ENCODE assay signal across 10 cellular contexts in genomic region chr7:151271699-151272355, GRCh38. TPM values are rescaled to one million over a fixed set of nuclear protein-coding genes. Genes with fewer than 3 reads are reported as not detected.
DNase-seq lines count a peak whose midpoint lies in the region; ATAC-seq and TF ChIP-seq lines count a peak whose summit lies in the region.
"Had no signal": no experiment of that assay in that cellular context is flagged by ENCODE, and none has a peak within 500 bp of the region (broad histone marks: within the 10 kb centered on the region; RNA-seq: fewer than 3 reads in every experiment).

No MANE protein-coding gene starts in this region.

- peak overlapping the region; percentile 5 for H3K27ac ChIP-seq in substantia nigra (ENCODE audit: low read depth, low read length, poor library complexity, severe bottlenecking)
- H3K27ac ChIP-seq in PC-3 (ENCODE audit: low read length): no peak overlapping the region

- H3K36me3 ChIP-seq in PC-3 (ENCODE audit: low read depth, low read length): no peaks in the 10 kb centered on the region

- ATAC-seq in T-helper 17 cell: peak; percentile 39
- peak; percentile 73 for ATAC-seq in left lobe of liver
- ATAC-seq in GM18519 (IDR thresholded peaks at IDR 0.05; ENCODE audit: low FRiP score, unreplicated experiment): no peak
- no peak for ATAC-seq in HG03045 (IDR thresholded peaks at IDR 0.05; ENCODE audit: unreplicated experiment)
- ATAC-seq in PC-3: no peak
- ATAC-seq in HG03354 (IDR thresholded peaks at IDR 0.05; ENCODE audit: poor library complexity, severe bottlenecking, unreplicated experiment): no peak

- intact Hi-C loops in PC-3 (cut with micrococcal nuclease): no loop called here

- no peak overlapping the region for H3K9ac ChIP-seq in PC-3 (ENCODE audit: low read length)

- H3K4me3 Mint-ChIP-seq in T-helper 17 cell: no peak overlapping the region

- POLR2A ChIA-PET in PC-3 (lab: Charles Lee; ENCODE audit: unreplicated experiment): no interaction called here

- H3K27me3 ChIP-seq in PC-3 (ENCODE audit: low read length): no peaks in the 10 kb centered on the region

- peak overlapping the region; percentile 60 for H3K27ac Mint-ChIP-seq in T-helper 17 cell

- no TSS peak for BruUV-seq in PC-3 (replicated peaks; lab: Mats Ljungman, UMichigan)

- H3K9me2 ChIP-seq in PC-3 (replicated peaks; ENCODE audit: low read length): no peaks in the 10 kb centered on the region

- no peaks in the 10 kb centered on the region for H4K20me1 ChIP-seq in PC-3 (ENCODE audit: low read length)

- no peaks in the 10 kb centered on the region for H3K27me3 Mint-ChIP-seq in T-helper 17 cell

- H3K36me3 Mint-ChIP-seq in T-helper 17 cell (ENCODE audit: low read depth): peaks cover 2% of the 10 kb centered on the region

- H3K4me1 Mint-ChIP-seq in T-helper 17 cell: peaks cover 32% of the 10 kb centered on the region

- H2AFZ ChIP-seq in PC-3 (ENCODE audit: low read length): no peak overlapping the region

- no peaks in the 10 kb centered on the region for H3K79me2 ChIP-seq in PC-3 (ENCODE audit: low read length)

- CTCF ChIA-PET in PC-3 (lab: Charles Lee): no interaction called here

- H3K4me1 ChIP-seq in PC-3 (ENCODE audit: insufficient read depth, low read length): no peaks in the 10 kb centered on the region

- DNase-seq in HuH-7 (ENCODE audit: low spot score): peak; percentile 85
- no peak for DNase-seq in T-helper 17 cell
- no peak for DNase-seq in left lobe of liver (ENCODE audit: low spot score)
- DNase-seq in substantia nigra (lab: John Stamatoyannopoulos, UW): peak in 3 of 49 donors; percentile 14 to 30 (median 28)
- no peak for DNase-seq in PC-3
- DNase-seq: NCI-H187, T1000 had no signal

- no peak for TF ChIP-seq CTCF in PC-3 (conservative IDR thresholded peaks at IDR 0.05; ENCODE audit: low read depth, low read length)

- no peak overlapping the region for H3K4me2 ChIP-seq in PC-3 (ENCODE audit: low read length)

- H3K4me3 ChIP-seq in PC-3 (ENCODE audit: low read length): no peak overlapping the region

- no peaks in the 10 kb centered on the region for H3K9me3 ChIP-seq in T-helper 17 cell (ENCODE audit: control insufficient read depth, low read length, poor library complexity, severe bottlenecking)
- no peaks in the 10 kb centered on the region for H3K9me3 ChIP-seq in PC-3 (ENCODE audit: low read length)

- H3F3A ChIP-seq in PC-3 (ENCODE audit: low read length, unreplicated experiment): no peaks in the 10 kb centered on the region

RNA-seq across cellular contexts. Expression of gene SMARCD3, which starts 23.3 kb away (rescaled TPM):
- total RNA-seq in T-helper 17 cell (10 to 100 TPM in 1 of 2 donors, 1 to 10 TPM in 1; 9.8 to 10.7 TPM), left lobe of liver (2.2 TPM), PC-3 (2014; rRNA removed) (8.6 and 9.1 TPM in 2 replicates)

RNA-seq across cellular contexts. Expression of gene CHPF2, which starts 39.5 kb away (rescaled TPM):
- total RNA-seq in T-helper 17 cell: 10 to 100 TPM; 39.4 to 41.6 TPM
- 16.1 TPM for total RNA-seq in left lobe of liver
- total RNA-seq in PC-3 (2014; rRNA removed): 30.1 and 36.5 TPM in 2 replicates

RNA-seq across cellular contexts. Expression of gene ABCF2, which starts 44.8 kb away (rescaled TPM):
- total RNA-seq in T-helper 17 cell: 10 to 100 TPM; 24.2 to 26.7 TPM
- 7.8 TPM for total RNA-seq in left lobe of liver
- 55.5 and 75.0 TPM in 2 replicates for total RNA-seq in PC-3 (2014; rRNA removed)

Comparison
In these comparisons a context has a peak if more than half of its experiments do, and no peak if none do; other contexts are left out.
1. ATAC-seq: peak in T-helper 17 cell (single experiment) and left lobe of liver (single experiment); none in GM18519 (single experiment), HG03045 (single experiment), PC-3 (single experiment) and HG03354 (single experiment).